ENCODE assay signal across 1 cellular context in genomic region chr19:815079-815774, GRCh38.
TF ChIP-seq lines count a peak whose summit lies in the region.

No MANE protein-coding gene starts in this region.

TF ChIP-seq in HEK293, 187 proteins besides CTCF, POLR2A, EP300 and RAD21:
- TF ChIP-seq HIC1 (tag by site-specific recombination; IDR thresholded peaks at IDR 0.05) (peak; percentile 96), REST (tag by site-specific recombination; IDR thresholded peaks at IDR 0.05) (no peak), ZNF473 (tag by site-specific recombination; IDR thresholded peaks at IDR 0.05) (no peak), ZNF221 (tag by site-specific recombination; IDR thresholded peaks at IDR 0.05; ENCODE audit: borderline replicate concordance) (no peak)
